15 cellular contexts compared by ENCODE assay signal in the genomic region with DNA sequence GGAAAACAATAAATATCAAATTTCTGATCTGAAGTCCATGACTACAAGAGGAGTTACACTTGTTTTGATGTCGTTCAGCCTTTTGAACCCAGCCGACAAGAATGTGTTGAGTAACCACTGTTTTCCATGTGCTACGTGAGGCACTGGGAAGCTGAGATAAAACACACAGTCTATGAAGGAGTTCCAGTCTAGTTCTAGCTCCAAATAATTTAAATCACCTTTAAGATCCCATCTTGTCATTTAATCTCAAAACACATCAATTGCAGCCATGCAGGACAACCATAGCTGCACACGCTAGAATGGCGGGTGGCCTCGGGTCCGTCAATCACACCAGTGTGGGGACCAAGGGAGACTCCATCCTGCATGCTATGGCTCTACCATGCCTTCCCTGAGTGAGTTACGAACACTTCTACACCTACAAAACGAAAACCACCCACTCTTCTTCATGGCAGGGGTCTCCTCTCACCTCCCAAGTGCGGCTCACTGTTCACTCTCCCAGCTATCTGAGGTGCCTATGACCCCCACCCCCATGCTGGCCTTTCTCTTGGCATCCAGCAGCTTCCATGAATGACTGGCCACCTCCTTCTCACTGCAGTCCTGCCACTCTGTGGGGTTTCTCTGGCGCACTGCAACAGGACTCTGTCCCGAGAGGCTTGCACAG. TPM values are rescaled to one million over a fixed set of nuclear protein-coding genes. Genes with fewer than 3 reads are reported as not detected.
A peak's percentile ranks its signal among the peaks of the same experiment; 100 is the strongest.
DNase-seq lines count a peak whose midpoint lies in the region; ATAC-seq and TF ChIP-seq lines count a peak whose summit lies in the region.
"Had no signal": no experiment of that assay in that cellular context is flagged by ENCODE, and none has a peak within 500 bp of the region (broad histone marks: within the 10 kb centered on the region; RNA-seq: fewer than 3 reads in every experiment).

No MANE protein-coding gene starts in this region.

- CTCF ChIA-PET in AG04449 (lab: Yijun Ruan, JAX) (interaction anchor here (1.2 to 25.1 kb wide), 6 partner anchors 10 to 150 kb away, joined by 4 to 328 read pairs (median 5); no protein-coding TSS in a partner anchor), T-cell (lab: Charles Lee) (no interaction called here)

- H3K4me3 Mint-ChIP-seq in endodermal cell, result no peak overlapping the region
- H3K4me3 Mint-ChIP-seq in T-cell, result no peak overlapping the region
- H3K4me3 Mint-ChIP-seq: activated T-cell treated with anti-CD3 and anti-CD28 coated beads, Interleukin-2, amount 50 U/mL, for 72 hours had no signal

- no peak overlapping the region for H3K9ac ChIP-seq in endodermal cell (ENCODE audit: extremely low read depth, low read length, poor library complexity, severe bottlenecking)
- peak overlapping the region; percentile 100 for H3K9ac ChIP-seq in mucosa of stomach (ENCODE audit: low read length)

- H3K4me1 ChIP-seq in RWPE2 (ENCODE audit: insufficient read depth, poor library complexity, severe bottlenecking), result peaks cover 48% of the 10 kb centered on the region
- no peaks in the 10 kb centered on the region for H3K4me1 ChIP-seq in endodermal cell (ENCODE audit: control insufficient read depth, insufficient read depth, low read length)
- peaks cover 60% of the 10 kb centered on the region for H3K4me1 ChIP-seq in mucosa of stomach (ENCODE audit: control insufficient read depth, insufficient read depth, low read length)

- H3K27me3 Mint-ChIP-seq in endodermal cell (ENCODE audit: insufficient read depth) (peaks cover 20% of the 10 kb centered on the region), T-cell (peaks cover 0 to 25% of the 10 kb centered on the region in 2 donors)

- H3K4me1 Mint-ChIP-seq in endodermal cell, result no peaks in the 10 kb centered on the region
- H3K4me1 Mint-ChIP-seq in T-cell, result peaks cover 0 to 13% (median 11%) of the 10 kb centered on the region in 3 donors

- H3K27me3 ChIP-seq in RWPE2 (ENCODE audit: insufficient read depth, poor library complexity, severe bottlenecking), result no peaks in the 10 kb centered on the region
- H3K27me3 ChIP-seq in endodermal cell (ENCODE audit: control insufficient read depth, insufficient read depth, low read length, poor library complexity, severe bottlenecking), result peaks cover 11% of the 10 kb centered on the region
- H3K27me3 ChIP-seq in mucosa of stomach (ENCODE audit: control insufficient read depth, insufficient read depth, low read length), result peaks cover 3% of the 10 kb centered on the region
- no peaks in the 10 kb centered on the region for H3K27me3 ChIP-seq in WERI-Rb-1 (ENCODE audit: insufficient read depth, low read depth, severe bottlenecking)
- H3K27me3 ChIP-seq: ascending aorta, vagina had no signal

- H3K9me3 ChIP-seq in RWPE2 (ENCODE audit: severe bottlenecking) (no peaks in the 10 kb centered on the region), endodermal cell (ENCODE audit: control insufficient read depth, low read length) (no peaks in the 10 kb centered on the region), mucosa of stomach (ENCODE audit: control insufficient read depth, low read length) (no peaks in the 10 kb centered on the region), WERI-Rb-1 (ENCODE audit: severe bottlenecking) (peaks cover 2% of the 10 kb centered on the region)
- H3K9me3 ChIP-seq: ascending aorta, vagina had no signal

- ATAC-seq in RWPE2 (ENCODE audit: low read depth) (no peak), T-cell (replicated peaks in 1 of 4) (no peak)
- ATAC-seq: activated T-cell treated with anti-CD3 and anti-CD28 coated beads, Interleukin-2, amount 50 U/mL, for 72 hours; GM12878 had no signal

- 95% methylated on average over 12 of the region's 12 CpGs for WGBS in endodermal cell (ENCODE audit: insufficient coverage in 1 of 2, insufficient read length in 1 of 2), 2 experiments

- H3K4me3 ChIP-seq in AG04449 (ENCODE audit: low read depth, low read length) (peak overlapping the region; percentile 98), RWPE2 (ENCODE audit: severe bottlenecking) (no peak overlapping the region), endodermal cell (ENCODE audit: low read length) (no peak overlapping the region), mucosa of stomach (ENCODE audit: low read length) (no peak overlapping the region), WERI-Rb-1 (ENCODE audit: low read depth, low read length) (no peak overlapping the region)
- H3K4me3 ChIP-seq: ascending aorta, GM12878 had no signal

- POLR2A ChIA-PET in AG04449 (lab: Yijun Ruan, JAX) (interaction anchor here (0.6 to 8.3 kb wide), 4 partner anchors 8 to 21 kb away, joined by 3 to 72 read pairs (median 4); no protein-coding TSS in a partner anchor), T-cell (lab: Charles Lee) (no interaction called here)

- H3K9me3 Mint-ChIP-seq in endodermal cell, result peaks cover 3% of the 10 kb centered on the region
- H3K9me3 Mint-ChIP-seq in T-cell, result no peaks in the 10 kb centered on the region
- H3K9me3 Mint-ChIP-seq: activated T-cell treated with anti-CD3 and anti-CD28 coated beads, Interleukin-2, amount 50 U/mL, for 72 hours had no signal

- H3K36me3 ChIP-seq in RWPE2 (ENCODE audit: low read depth), result peaks cover 58% of the 10 kb centered on the region
- H3K36me3 ChIP-seq in endodermal cell (ENCODE audit: control insufficient read depth, insufficient read depth, low read length), result peaks cover 4% of the 10 kb centered on the region
- peaks cover 4% of the 10 kb centered on the region for H3K36me3 ChIP-seq in mucosa of stomach (ENCODE audit: control insufficient read depth, insufficient read depth, low read length)
- H3K36me3 ChIP-seq in WERI-Rb-1, result peaks cover 3% of the 10 kb centered on the region; the same call in 1 of the 2 replicates
- H3K36me3 ChIP-seq: ascending aorta had no signal

- DNase-seq in AG04449 (ENCODE audit: low read depth, low spot score) (no peak), RWPE2 (ENCODE audit: low spot score) (no peak), endodermal cell (no peak), GM19238 (ENCODE audit: insufficient read length, low spot score) (no peak), T-cell (no peak), LoVo (ENCODE audit: low spot score) (no peak), WERI-Rb-1 (no peak)
- DNase-seq: activated CD4-positive, alpha-beta T cell treated with anti-CD3 and anti-CD28 coated beads for 4 hours; activated T-cell treated with anti-CD3 and anti-CD28 coated beads, Interleukin-2, amount 50 U/mL, for 72 hours; AML-193; stimulated activated CD4-positive, alpha-beta T cell treated with anti-CD3 and anti-CD28 coated beads, Interleukin-1b, Interleukin-23, amount 100 ng/mL, for 48 hours had no signal

- H3K27ac ChIP-seq in RWPE2 (ENCODE audit: poor library complexity, severe bottlenecking) (peak overlapping the region; percentile 97), endodermal cell (ENCODE audit: low read depth, low read length) (no peak overlapping the region), WERI-Rb-1 (no peak overlapping the region)
- H3K27ac ChIP-seq: ascending aorta had no signal

- TF ChIP-seq CTCF in AG04449 (IDR thresholded peaks at IDR 0.05; ENCODE audit: insufficient read depth, low read length, missing control alignments), result no peak
- TF ChIP-seq CTCF in RWPE2 (IDR thresholded peaks at IDR 0.05; ENCODE audit: poor library complexity, severe bottlenecking), result no peak
- no peak for TF ChIP-seq CTCF in endodermal cell (conservative IDR thresholded peaks at IDR 0.05)
- no peak for TF ChIP-seq CTCF in WERI-Rb-1 (IDR thresholded peaks at IDR 0.05; ENCODE audit: low read depth, low read length)

- peak overlapping the region; percentile 56 for H3K27ac Mint-ChIP-seq in endodermal cell
- no peak overlapping the region for H3K27ac Mint-ChIP-seq in T-cell
- H3K27ac Mint-ChIP-seq: activated T-cell treated with anti-CD3 and anti-CD28 coated beads, Interleukin-2, amount 50 U/mL, for 72 hours had no signal

- H3K36me3 Mint-ChIP-seq in endodermal cell (ENCODE audit: low read depth) (peaks cover 4% of the 10 kb centered on the region), T-cell (no peaks in the 10 kb centered on the region)

RNA-seq across cellular contexts. Expression of gene FHL2, which starts 3.8 kb away (rescaled TPM):
- total RNA-seq in endodermal cell, result 10 to 100 TPM; 11.1 to 11.4 TPM
- 11.0 TPM for polyA plus RNA-seq in endodermal cell (2013, experiment 1 of 2)
- polyA plus RNA-seq in endodermal cell (2013, experiment 2 of 2), result 10.8 TPM
- total RNA-seq in T-cell, result 1 to 10 TPM in 4 of 5 donors, under 1 TPM in 1; 0.56 to 1.2 (median 1.1) TPM

RNA-seq across cellular contexts. Expression of gene C2orf49, which starts 57.7 kb away (rescaled TPM):
- total RNA-seq in endodermal cell, result 10 to 100 TPM; 18.1 to 22.2 TPM
- polyA plus RNA-seq in endodermal cell (2013, experiment 1 of 2), result 20.8 TPM
- 22.3 TPM for polyA plus RNA-seq in endodermal cell (2013, experiment 2 of 2)
- total RNA-seq in T-cell, result 10 to 100 TPM; 19.3 to 27.1 (median 21.4) TPM

Comparison
In these comparisons a context has a peak if more than half of its experiments do, and no peak if none do; other contexts are left out.
1. RNA of gene FHL2, which starts 3.8 kb away (total RNA-seq): 11.1 to 11.4 TPM in endodermal cell; 0.56 to 1.2 TPM in T-cell; every median in the first group is over 4 times any median in the second.